In genomic region chr17:76382305-76382802, GRCh38 we compare ENCODE assay signal across 8 cellular contexts. TPM values are rescaled to one million over a fixed set of nuclear protein-coding genes. Genes with fewer than 3 reads are reported as not detected.
DNase-seq lines count a peak whose midpoint lies in the region; ATAC-seq and TF ChIP-seq lines count a peak whose summit lies in the region.

No MANE protein-coding gene starts in this region.

- TF ChIP-seq CTCF in breast epithelium (IDR thresholded peaks at IDR 0.05) (no peak), right lobe of liver (IDR thresholded peaks at IDR 0.05) (no peak)

- H3K27ac ChIP-seq in breast epithelium (peak overlapping the region; percentile 88 to 89), right lobe of liver (peak overlapping the region in 1 of 3 donors; percentile 36), substantia nigra (ENCODE audit: low read depth, low read length, poor library complexity, severe bottlenecking) (peak overlapping the region; percentile 30)

- no peaks in the 10 kb centered on the region for H3K9me3 ChIP-seq in breast epithelium
- no peaks in the 10 kb centered on the region for H3K9me3 ChIP-seq in right lobe of liver

- no peak for ATAC-seq in right lobe of liver
- ATAC-seq in HG03469 (IDR thresholded peaks at IDR 0.05; ENCODE audit: unreplicated experiment): no peak
- ATAC-seq in HG03097 (IDR thresholded peaks at IDR 0.05; ENCODE audit: low FRiP score, unreplicated experiment): no peak
- no peak for ATAC-seq in GM19328 (IDR thresholded peaks at IDR 0.05; ENCODE audit: unreplicated experiment)

- TF ChIP-seq POLR2A in breast epithelium (IDR thresholded peaks at IDR 0.05): no peak
- no peak for TF ChIP-seq POLR2A in right lobe of liver (IDR thresholded peaks at IDR 0.05)

- no peaks in the 10 kb centered on the region for H3K36me3 ChIP-seq in breast epithelium
- H3K36me3 ChIP-seq in right lobe of liver: no peaks in the 10 kb centered on the region

- peak overlapping the region; percentile 51 to 66 (median 62) for H3K4me3 ChIP-seq in breast epithelium
- peak overlapping the region; percentile 47 to 55 (median 51) for H3K4me3 ChIP-seq in right lobe of liver

- DNase-seq in activated T-cell treated with anti-CD3 and anti-CD28 coated beads for 4 hours: peak; percentile 20
- no peak for DNase-seq in activated T-cell treated with anti-CD3 and anti-CD28 coated beads, Interleukin-2, amount 50 U/mL, for 1 hour
- DNase-seq in breast epithelium (ENCODE audit: low spot score in 2 of 2): peak in 1 of 2 donors; percentile 54
- DNase-seq in right lobe of liver: no peak
- peak in 3 of 49 donors; percentile 16 to 28 (median 22) for DNase-seq in substantia nigra (lab: John Stamatoyannopoulos, UW)

- WGBS in right lobe of liver (ENCODE audit: insufficient coverage, low coverage, low lambda C conversion rate, missing lambda C conversion rate): 11% methylated on average over 3 of the region's 21 CpGs

- intact Hi-C loops in breast epithelium (cut with DNase I; ENCODE audit: low total_unique reads) (loop anchor here (5.0 kb wide), 1 partner anchor 790 kb away; no protein-coding TSS in a partner anchor), right lobe of liver (cut with DNase I) (no loop called here)

- no peaks in the 10 kb centered on the region for H3K27me3 ChIP-seq in breast epithelium
- H3K27me3 ChIP-seq in right lobe of liver: no peaks in the 10 kb centered on the region

- peaks cover 0 to 20% of the 10 kb centered on the region in 2 donors for H3K4me1 ChIP-seq in breast epithelium
- peaks cover 0 to 34% (median 8%) of the 10 kb centered on the region in 4 donors for H3K4me1 ChIP-seq in right lobe of liver

RNA-seq across cellular contexts. Expression of gene SPHK1, which starts 2.1 kb away (rescaled TPM):
- 10 to 100 TPM in 2 of 3 donors, 1 to 10 TPM in 1; 9.6 to 28.5 (median 23.0) TPM for total RNA-seq in breast epithelium
- total RNA-seq in right lobe of liver: 1 to 10 TPM in 4 of 6 experiments, under 1 TPM in 2; 0.35 to 2.6 (median 1.5) TPM

RNA-seq across cellular contexts. Expression of gene PRPSAP1, which starts 28.6 kb away (rescaled TPM):
- total RNA-seq in breast epithelium: 100 to 1,000 TPM in 1 of 3 donors, 10 to 100 TPM in 2; 71.4 to 110 (median 78.3) TPM
- 10 to 100 TPM; 39.3 to 55.6 (median 45.1) TPM for total RNA-seq in right lobe of liver
